Comparison of ENCODE assay signal across 27 cellular contexts in genomic region chr20:14732996-14733395, GRCh38.
A peak's percentile ranks its signal among the peaks of the same experiment; 100 is the strongest.
DNase-seq lines count a peak whose midpoint lies in the region; ATAC-seq, FAIRE-seq and TF ChIP-seq lines count a peak whose summit lies in the region.
"Had no signal": no experiment of that assay in that cellular context is flagged by ENCODE, and none has a peak within 500 bp of the region (broad histone marks: within the 10 kb centered on the region; RNA-seq: fewer than 3 reads in every experiment).

No MANE protein-coding gene starts in this region.

- CTCF ChIA-PET in A549 (lab: Yijun Ruan, JAX) = interaction anchor here (1.2 kb wide), 1 partner anchor 30 kb away, joined by 3 read pairs; no protein-coding TSS in a partner anchor

- TF ChIP-seq CTCF in A549 (IDR thresholded peaks at IDR 0.05) (no peak), nephron (IDR thresholded peaks at IDR 0.05; ENCODE audit: unreplicated experiment in 3 of 3) (no peak), parathyroid adenoma (IDR thresholded peaks at IDR 0.05) (no peak)

- POLR2A ChIA-PET in A549 (lab: Yijun Ruan, JAX) = no interaction called here

- no peak overlapping the region for H3K9ac ChIP-seq in parathyroid adenoma
- H3K9ac ChIP-seq: BLaER1 had no signal

- peaks cover 12% of the 10 kb centered on the region for H3K4me1 Mint-ChIP-seq in nephron
- H3K4me1 Mint-ChIP-seq in effector memory CD8-positive, alpha-beta T cell (ENCODE audit: low read depth in 2 of 2) = no peaks in the 10 kb centered on the region
- H3K4me1 Mint-ChIP-seq: CD14-positive monocyte; CD4-positive, alpha-beta memory T cell; CD4-positive, CD25-positive, alpha-beta regulatory T cell; CD8-positive, alpha-beta memory T cell had no signal

- WGBS in A549 (ENCODE audit: missing lambda C conversion rate) = 15% methylated on average over 1 of the region's 1 CpG

- H3K27ac ChIP-seq in A549 (no peak overlapping the region), parathyroid adenoma (no peak overlapping the region)
- H3K27ac ChIP-seq: BLaER1 had no signal

- ATAC-seq in A549 = no peak
- ATAC-seq in left lobe of liver = peak; percentile 54
- ATAC-seq in effector memory CD8-positive, alpha-beta T cell (replicated peaks) = no peak
- ATAC-seq: GM12878 had no signal

- H3K4me3 ChIP-seq in A549 = no peak overlapping the region
- no peak overlapping the region for H3K4me3 ChIP-seq in parathyroid adenoma (ENCODE audit: low read depth, low read length)
- H3K4me3 ChIP-seq: BLaER1, GM12878 had no signal

- H3K27me3 Mint-ChIP-seq in nephron (ENCODE audit: low read depth) = peaks cover 7% of the 10 kb centered on the region
- no peaks in the 10 kb centered on the region for H3K27me3 Mint-ChIP-seq in effector memory CD8-positive, alpha-beta T cell
- H3K27me3 Mint-ChIP-seq: CD4-positive, alpha-beta memory T cell; CD4-positive, CD25-positive, alpha-beta regulatory T cell; CD8-positive, alpha-beta memory T cell had no signal

- no peaks in the 10 kb centered on the region for H3K79me2 ChIP-seq in parathyroid adenoma

- H3K4me1 ChIP-seq in A549 = peaks cover 10% of the 10 kb centered on the region
- peaks cover 6% of the 10 kb centered on the region for H3K4me1 ChIP-seq in parathyroid adenoma
- H3K4me1 ChIP-seq: BE2C, BLaER1 had no signal

- in situ Hi-C loops in ACHN (cut with HindIII; ENCODE audit: low pct_ligation_motif_present, low pct_unique_long_range_greater_than_20kb, low sequenced_read_pairs) = no loop called here

- no peaks in the 10 kb centered on the region for H3K27me3 ChIP-seq in parathyroid adenoma (ENCODE audit: control insufficient read depth, insufficient read depth, low read length)
- H3K27me3 ChIP-seq: BE2C, BLaER1 had no signal

- H3K9me3 ChIP-seq in A549 (peaks cover 9% of the 10 kb centered on the region; the same call in 2 of the 3 replicates), parathyroid adenoma (ENCODE audit: control insufficient read depth, low read length) (peaks cover 2% of the 10 kb centered on the region)
- H3K9me3 ChIP-seq: BE2C, BLaER1 had no signal

- no peak for TF ChIP-seq POLR2A in A549 (IDR thresholded peaks at IDR 0.05; ENCODE audit: low read length)

- H3K4me3 Mint-ChIP-seq in nephron = no peak overlapping the region
- no peak overlapping the region for H3K4me3 Mint-ChIP-seq in effector memory CD8-positive, alpha-beta T cell
- H3K4me3 Mint-ChIP-seq: CD14-positive monocyte; CD4-positive, alpha-beta memory T cell; CD4-positive, CD25-positive, alpha-beta regulatory T cell; CD8-positive, alpha-beta memory T cell had no signal

- H2AFZ ChIP-seq in parathyroid adenoma = peak overlapping the region; percentile 61

- H3K4me2 ChIP-seq in A549 (no peak overlapping the region), parathyroid adenoma (ENCODE audit: low read length) (no peak overlapping the region)
- H3K4me2 ChIP-seq: BLaER1 had no signal

- peaks cover 4% of the 10 kb centered on the region for H3K9me3 Mint-ChIP-seq in nephron
- peaks cover 2 to 7% of the 10 kb centered on the region in 2 donors for H3K9me3 Mint-ChIP-seq in effector memory CD8-positive, alpha-beta T cell

- no peaks in the 10 kb centered on the region for H3K36me3 ChIP-seq in parathyroid adenoma (ENCODE audit: control insufficient read depth, insufficient read depth, low read length)
- H3K36me3 ChIP-seq: BE2C, BLaER1 had no signal

- DNase-seq in A549 (ENCODE audit: low read depth in 1 of 2, low spot score in 1 of 2) (no peak), left lobe of liver (ENCODE audit: low spot score) (no peak), NCI-H187 treated with DMSO at 0.1 percent for 48 hours (lab: John Stamatoyannopoulos, UW) (no peak), ACHN (no peak), GM19239 (ENCODE audit: insufficient read length, low spot score) (no peak)
- DNase-seq in effector memory CD8-positive, alpha-beta T cell = no peak
- DNase-seq: 8988T; BE2C; C1 segment of cervical spinal cord; CD4-positive, alpha-beta memory T cell; CD4-positive, CD25-positive, alpha-beta regulatory T cell; CD8-positive, alpha-beta memory T cell; COR-L47; DMS 273 treated with DMSO at 0.1 percent for 48 hours; DMS153; DMS53; DMS79; DND-41; EL; GDM1 had no signal

- H3K27ac Mint-ChIP-seq in nephron = peak overlapping the region; percentile 58 to 84 (median 64)
- H3K27ac Mint-ChIP-seq in effector memory CD8-positive, alpha-beta T cell = no peak overlapping the region
- H3K27ac Mint-ChIP-seq: CD14-positive monocyte; CD4-positive, alpha-beta memory T cell; CD4-positive, CD25-positive, alpha-beta regulatory T cell; CD8-positive, alpha-beta memory T cell had no signal

- H3K36me3 Mint-ChIP-seq in nephron (ENCODE audit: low read depth) = no peaks in the 10 kb centered on the region
- H3K36me3 Mint-ChIP-seq in effector memory CD8-positive, alpha-beta T cell (ENCODE audit: insufficient read depth) = no peaks in the 10 kb centered on the region
- H3K36me3 Mint-ChIP-seq: CD14-positive monocyte; CD4-positive, alpha-beta memory T cell; CD4-positive, CD25-positive, alpha-beta regulatory T cell; CD8-positive, alpha-beta memory T cell had no signal

- TF ChIP-seq EP300 in A549 (IDR thresholded peaks at IDR 0.05) = no peak

- no peak for TF ChIP-seq RAD21 in A549 (conservative IDR thresholded peaks at IDR 0.05 in 1 of 2, IDR thresholded peaks at IDR 0.05 in 1 of 2)

- FAIRE-seq in A549 (lab: Jason Lieb, UNC) = peak; percentile 87
- FAIRE-seq in GM19239 (lab: Jason Lieb, UNC) = no peak
- FAIRE-seq: A204.1, GM12878, GM18507 had no signal

TF ChIP-seq in A549, 52 proteins besides CTCF, POLR2A, EP300 and RAD21:
- TF ChIP-seq HOXA7 (CRISPR knock-in tag; IDR thresholded peaks at IDR 0.05) (no peak), MYC (IDR thresholded peaks at IDR 0.05; ENCODE audit: borderline replicate concordance, low read length) (no peak), ZC3H11A (IDR thresholded peaks at IDR 0.05) (no peak)
- TF ChIP-seq, protein P1, sequence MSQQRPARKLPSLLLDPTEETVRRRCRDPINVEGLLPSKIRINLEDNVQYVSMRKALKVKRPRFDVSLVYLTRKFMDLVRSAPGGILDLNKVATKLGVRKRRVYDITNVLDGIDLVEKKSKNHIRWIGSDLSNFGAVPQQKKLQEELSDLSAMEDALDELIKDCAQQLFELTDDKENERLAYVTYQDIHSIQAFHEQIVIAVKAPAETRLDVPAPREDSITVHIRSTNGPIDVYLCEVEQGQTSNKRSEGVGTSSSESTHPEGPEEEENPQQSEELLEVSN (IDR thresholded peaks at IDR 0.05; ENCODE audit: borderline replicate concordance, low read depth) = no peak

Comparison
In these comparisons a context has a peak if more than half of its experiments do, and no peak if none do; other contexts are left out.
1. H3K27ac Mint-ChIP-seq: peak in nephron (3 of 3); none in effector memory CD8-positive, alpha-beta T cell (0 of 2).